Comparison of ENCODE assay signal across 1 cellular context in the genomic region with DNA sequence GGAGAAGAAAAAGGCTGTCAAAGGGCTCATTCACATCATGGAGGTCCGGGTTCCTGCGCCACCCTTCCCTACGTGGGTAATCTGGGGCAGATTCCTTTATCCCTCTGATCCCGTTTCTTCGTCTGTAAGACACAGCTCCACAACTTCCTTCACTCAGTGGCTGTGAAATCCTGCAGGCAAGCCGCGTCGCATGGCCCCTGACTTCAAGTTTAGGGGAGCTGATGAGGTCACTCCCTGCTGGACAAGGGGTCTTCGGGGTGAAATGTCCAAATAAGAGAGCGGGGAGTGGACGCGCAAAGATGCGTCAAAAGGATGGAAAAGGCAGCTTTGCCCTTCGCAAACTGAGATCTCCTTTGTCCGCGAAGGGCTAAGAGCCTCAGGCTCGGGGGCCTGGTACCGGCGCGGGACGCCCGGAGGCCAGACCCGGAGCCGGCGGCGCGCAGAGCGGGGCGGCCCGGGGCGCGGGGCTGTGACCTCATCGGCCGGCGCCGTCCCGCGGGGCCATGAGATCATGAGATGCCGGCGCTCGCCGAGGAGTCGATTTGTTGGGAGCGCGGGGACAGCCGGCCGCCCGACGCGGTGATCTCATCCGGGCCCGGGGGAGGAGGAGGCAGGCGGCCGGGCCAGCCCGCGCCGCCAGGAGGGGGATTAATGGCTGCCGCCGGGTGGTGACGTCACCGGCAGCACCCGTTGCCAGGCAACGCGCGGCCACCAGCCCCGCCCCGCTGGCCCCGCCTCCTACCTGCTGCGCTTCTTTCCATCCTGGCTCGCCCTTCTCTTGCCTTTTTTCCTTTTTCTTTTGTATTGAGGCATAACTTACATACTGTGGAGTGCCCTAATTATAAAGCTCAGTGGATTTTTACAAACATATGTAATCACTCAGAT.
TF ChIP-seq lines count a peak whose summit lies in the region.

No MANE protein-coding gene starts in this region.

TF ChIP-seq in H1, 55 proteins besides CTCF, POLR2A, EP300 and RAD21 (continued from another document):
- TF ChIP-seq POLR2AphosphoS5 (IDR thresholded peaks at IDR 0.05; ENCODE audit: low read depth, low read length) (peak; percentile 73), JUND (IDR thresholded peaks at IDR 0.05; ENCODE audit: low read length) (peak; percentile 98), ATF3 (IDR thresholded peaks at IDR 0.05; ENCODE audit: insufficient read depth, low read depth, low read length) (peak; percentile 86), EZH2 (IDR thresholded peaks at IDR 0.05; ENCODE audit: low read depth, low read length, severe bottlenecking) (no peak), KDM4A (IDR thresholded peaks at IDR 0.05; ENCODE audit: low read depth, low read length, severe bottlenecking) (peak; percentile 100), NANOG (IDR thresholded peaks at IDR 0.05; ENCODE audit: insufficient read depth, low read depth, low read length, poor library complexity, severe bottlenecking) (no peak), ASH2L (IDR thresholded peaks at IDR 0.05; ENCODE audit: low read length) (peak; percentile 91), BRCA1 (IDR thresholded peaks at IDR 0.05; ENCODE audit: low read depth, low read length) (no peak; the same call in 1 of the 2 replicates), FOSL1 (IDR thresholded peaks at IDR 0.05; ENCODE audit: insufficient read depth, low read depth, low read length) (no peak), SUZ12 (IDR thresholded peaks at IDR 0.05; ENCODE audit: low read length) (no peak), EGR1 (IDR thresholded peaks at IDR 0.05; ENCODE audit: borderline replicate concordance, low read depth, low read length) (no peak), TCF12 (IDR thresholded peaks at IDR 0.05; ENCODE audit: low read depth, low read length) (no peak), RXRA (IDR thresholded peaks at IDR 0.05; ENCODE audit: insufficient read depth, low read depth, low read length) (no peak), TAF7 (optimal IDR thresholded peaks at IDR 0.05; ENCODE audit: borderline replicate concordance, low read depth, low read length) (peak; percentile 54), SRF (IDR thresholded peaks at IDR 0.05; ENCODE audit: low read depth, low read length) (peak; percentile 81), MAFK (IDR thresholded peaks at IDR 0.05; ENCODE audit: low read depth, low read length) (no peak), ZNF274 (IDR thresholded peaks at IDR 0.05; ENCODE audit: borderline replicate concordance, extremely low read depth, low read length) (no peak), CHD7 (IDR thresholded peaks at IDR 0.05; ENCODE audit: insufficient replicate concordance, low read length) (no peak), CREB1 (IDR thresholded peaks at IDR 0.05) (peak; percentile 94), PHF8 (conservative IDR thresholded peaks at IDR 0.05; ENCODE audit: low read depth, low read length) (peak; percentile 95), CTBP2 (IDR thresholded peaks at IDR 0.05; ENCODE audit: borderline replicate concordance, insufficient read depth, insufficient read length, low read length) (no peak), TEAD4 (IDR thresholded peaks at IDR 0.05; ENCODE audit: low read depth, low read length) (no peak), SIRT6 (IDR thresholded peaks at IDR 0.05; ENCODE audit: low read length) (no peak), CBX8 (IDR thresholded peaks at IDR 0.05; ENCODE audit: borderline replicate concordance, low read depth, low read length) (no peak), RFX5 (IDR thresholded peaks at IDR 0.05; ENCODE audit: borderline replicate concordance, low read depth, low read length) (no peak), JUN (IDR thresholded peaks at IDR 0.05; ENCODE audit: low read depth, low read length) (peak; percentile 91), HDAC2 (IDR thresholded peaks at IDR 0.05; ENCODE audit: borderline replicate concordance in 1 of 2, low read depth in 2 of 2, low read length in 2 of 2) (no peak), CBX5 (IDR thresholded peaks at IDR 0.05; ENCODE audit: low read depth, low read length) (no peak), MAX (IDR thresholded peaks at IDR 0.05) (no peak; the same call in 1 of the 2 replicates), KDM1A (IDR thresholded peaks at IDR 0.05; ENCODE audit: borderline replicate concordance, low read length) (no peak), CHD2 (IDR thresholded peaks at IDR 0.05; ENCODE audit: low read length) (no peak), SP2 (IDR thresholded peaks at IDR 0.05; ENCODE audit: low read length) (no peak), ATF2 (IDR thresholded peaks at IDR 0.05; ENCODE audit: low read length) (peak; percentile 89), BCL11A (IDR thresholded peaks at IDR 0.05; ENCODE audit: low read depth in 2 of 2, low read length in 2 of 2) (no peak), YY1 (IDR thresholded peaks at IDR 0.05; ENCODE audit: low read depth, low read length) (peak; percentile 97), HDAC6 (IDR thresholded peaks at IDR 0.05; ENCODE audit: low read depth, low read length) (no peak), KDM5A (IDR thresholded peaks at IDR 0.05; ENCODE audit: low read length) (peak; percentile 69; the same call in 1 of the 2 replicates), RNF2 (IDR thresholded peaks at IDR 0.05; ENCODE audit: borderline replicate concordance, low read depth, low read length, missing control alignments, poor library complexity, severe bottlenecking) (no peak), TAF1 (IDR thresholded peaks at IDR 0.05; ENCODE audit: low read depth, low read length) (peak; percentile 91), SIX5 (IDR thresholded peaks at IDR 0.05; ENCODE audit: low read depth, low read length) (no peak), GTF2F1 (IDR thresholded peaks at IDR 0.05; ENCODE audit: borderline replicate concordance, low read depth, low read length) (no peak), POU5F1 (IDR thresholded peaks at IDR 0.05; ENCODE audit: low read depth, low read length) (no peak), CHD1 (IDR thresholded peaks at IDR 0.05; ENCODE audit: low read depth, low read length) (no peak), RBBP5 (IDR thresholded peaks at IDR 0.05; ENCODE audit: borderline replicate concordance, low read depth, low read length) (peak; percentile 94), SAP30 (IDR thresholded peaks at IDR 0.05; ENCODE audit: insufficient read depth, insufficient replicate concordance, low read length) (no peak)
- TF ChIP-seq, protein P1, sequence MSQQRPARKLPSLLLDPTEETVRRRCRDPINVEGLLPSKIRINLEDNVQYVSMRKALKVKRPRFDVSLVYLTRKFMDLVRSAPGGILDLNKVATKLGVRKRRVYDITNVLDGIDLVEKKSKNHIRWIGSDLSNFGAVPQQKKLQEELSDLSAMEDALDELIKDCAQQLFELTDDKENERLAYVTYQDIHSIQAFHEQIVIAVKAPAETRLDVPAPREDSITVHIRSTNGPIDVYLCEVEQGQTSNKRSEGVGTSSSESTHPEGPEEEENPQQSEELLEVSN (IDR thresholded peaks at IDR 0.05): no peak
TF ChIP-seq in H1: peak in this region for 18.
